Comparison of ENCODE assay signal across 22 cellular contexts in genomic region chr2:33491685-33492084, GRCh38. TPM values are rescaled to one million over a fixed set of nuclear protein-coding genes. Genes with fewer than 3 reads are reported as not detected.
DNase-seq lines count a peak whose midpoint lies in the region; ATAC-seq, FAIRE-seq and TF ChIP-seq lines count a peak whose summit lies in the region.
"Had no signal": no experiment of that assay in that cellular context is flagged by ENCODE, and none has a peak within 500 bp of the region (broad histone marks: within the 10 kb centered on the region; RNA-seq: fewer than 3 reads in every experiment).

No MANE protein-coding gene starts in this region.

- peaks cover 55% of the 10 kb centered on the region for H3K4me1 Mint-ChIP-seq in activated T-cell treated with anti-CD3 and anti-CD28 coated beads, Interleukin-2, amount 50 U/mL, for 24 hours (ENCODE audit: low read depth)
- H3K4me1 Mint-ChIP-seq in activated T-helper 2 cell treated with anti-CD3 and anti-CD28 coated beads, Interferon-gamma antibody, Interleukin-2, Interleukin-4, amounts not matched to agents 10 μg/mL and 5 μg/mL and 100 μg/mL, durations not matched to agents 14 hours and 24 hours and 36 hours (ENCODE audit: low read depth): peaks cover 57% of the 10 kb centered on the region
- peaks cover 46% of the 10 kb centered on the region for H3K4me1 Mint-ChIP-seq in activated T-cell treated with anti-CD3 and anti-CD28 coated beads, Interleukin-2, amount 50 U/mL, for 4 hours (ENCODE audit: low read depth)

- H3K27ac Mint-ChIP-seq in activated T-cell treated with anti-CD3 and anti-CD28 coated beads, Interleukin-2, amount 50 U/mL, for 24 hours: no peak overlapping the region
- H3K27ac Mint-ChIP-seq in activated T-helper 2 cell treated with anti-CD3 and anti-CD28 coated beads, Interferon-gamma antibody, Interleukin-2, Interleukin-4, amounts not matched to agents 10 μg/mL and 5 μg/mL and 100 μg/mL, durations not matched to agents 14 hours and 24 hours and 36 hours: no peak overlapping the region
- H3K27ac Mint-ChIP-seq: activated T-helper 17 cell treated with anti-CD3 and anti-CD28 coated beads, Interleukin-2, amount 50 U/mL, for 72 hours; mesothelial cell of epicardium; stimulated activated naive CD8-positive, alpha-beta T cell treated with anti-CD3 and anti-CD28 coated beads, Interleukin-15, Interleukin-2, amounts not matched to agents 100 ng/mL and 50 ng/mL, for 24 hours; T-helper 1 cell treated with Interleukin-12 subunit alpha and Interleukin-12 subunit beta and Interleukin-4 antibody, amounts not matched to agents 30 μg/mL and 1 μg/mL, for 36 hours had no signal

- TF ChIP-seq POLR2A in HepG2 (IDR thresholded peaks at IDR 0.05; ENCODE audit: insufficient read depth in 1 of 2, low read depth in 2 of 2, low read length in 2 of 2) (no peak), right lobe of liver (IDR thresholded peaks at IDR 0.05) (no peak), Peyer's patch (IDR thresholded peaks at IDR 0.05) (no peak)

- H4K20me1 ChIP-seq in HepG2 (ENCODE audit: insufficient read depth, low read length): no peaks in the 10 kb centered on the region

- FAIRE-seq in HepG2 (lab: Jason Lieb, UNC) (no peak), frontal cortex (lab: Jason Lieb, UNC) (no peak)

- in situ Hi-C loops in HepG2 (cut with HindIII; ENCODE audit: extremely low pct_ligation_motif_present, low pct_unique_long_range_greater_than_20kb): no loop called here

- CTCF ChIA-PET in HepG2 (lab: Yijun Ruan, JAX; ENCODE audit: low intra/inter-chr PET ratio, low total read pairs): no interaction called here

- no peak overlapping the region for H3K9ac ChIP-seq in HepG2 (ENCODE audit: insufficient read depth, low read depth, low read length)

- H3K9me3 Mint-ChIP-seq in activated T-cell treated with anti-CD3 and anti-CD28 coated beads, Interleukin-2, amount 50 U/mL, for 24 hours: peaks cover 5% of the 10 kb centered on the region
- peaks cover 11% of the 10 kb centered on the region for H3K9me3 Mint-ChIP-seq in activated T-helper 2 cell treated with anti-CD3 and anti-CD28 coated beads, Interferon-gamma antibody, Interleukin-2, Interleukin-4, amounts not matched to agents 10 μg/mL and 5 μg/mL and 100 μg/mL, durations not matched to agents 14 hours and 24 hours and 36 hours
- H3K9me3 Mint-ChIP-seq in activated T-cell treated with anti-CD3 and anti-CD28 coated beads, Interleukin-2, amount 50 U/mL, for 4 hours: peaks cover 6% of the 10 kb centered on the region
- H3K9me3 Mint-ChIP-seq: activated T-helper 17 cell treated with anti-CD3 and anti-CD28 coated beads, Interleukin-2, amount 50 U/mL, for 72 hours had no signal

- no peaks in the 10 kb centered on the region for H3K79me2 ChIP-seq in HepG2 (ENCODE audit: insufficient read depth, low read length)

- 0 out of 5 replicates have a peak, but pooled peaks cover 0 to 5% of the 10 kb centered on the region in 2 experiments for H3K27me3 ChIP-seq in HepG2 (ENCODE audit: control insufficient read depth in 1 of 2, insufficient read depth in 2 of 2, low read length in 2 of 2)
- H3K27me3 ChIP-seq in right lobe of liver: no peaks in the 10 kb centered on the region
- H3K27me3 ChIP-seq in Peyer's patch: no peaks in the 10 kb centered on the region
- H3K27me3 ChIP-seq: vagina had no signal

- H3K4me3 ChIP-seq in HepG2 (replicated peaks in 1 of 3; ENCODE audit: insufficient read depth in 1 of 3, low read depth in 2 of 3, low read length in 3 of 3): no peak overlapping the region
- no peak overlapping the region for H3K4me3 ChIP-seq in right lobe of liver
- H3K4me3 ChIP-seq in Peyer's patch: no peak overlapping the region
- H3K4me3 ChIP-seq: vagina had no signal

- POLR2A ChIA-PET in HepG2 (lab: Yijun Ruan, JAX): no interaction called here

- DNase-seq in HepG2 (ENCODE audit: low spot score): no peak
- DNase-seq in right lobe of liver: no peak
- peak in 2 of 3 donors; percentile 62 to 63 for DNase-seq in Peyer's patch
- DNase-seq in iPS-NIHi11 (ENCODE audit: low spot score): peak; percentile 67
- no peak for DNase-seq in activated T-cell treated with anti-CD3 and anti-CD28 coated beads, Interleukin-2, amount 50 U/mL, for 24 hours
- DNase-seq in frontal cortex (ENCODE audit: low spot score in 2 of 2): no peak
- DNase-seq in activated T-helper 2 cell treated with anti-CD3 and anti-CD28 coated beads, Interferon-gamma antibody, Interleukin-2, Interleukin-4, amounts not matched to agents 10 μg/mL and 5 μg/mL and 100 μg/mL, durations not matched to agents 14 hours and 24 hours and 36 hours (ENCODE audit: low spot score): no peak
- DNase-seq in activated T-cell treated with anti-CD3 and anti-CD28 coated beads, Interleukin-2, amount 50 U/mL, for 4 hours: no peak
- DNase-seq: ACHN; activated CD8-positive, alpha-beta memory T cell treated with anti-CD3 and anti-CD28 coated beads for 24 hours; amniotic stem cell; caudate nucleus; CD4-positive, CD25-positive, alpha-beta regulatory T cell; DMS79 treated with DMSO at 0.1 percent for 48 hours; NCI-H1092; NCI-H82; RPMI8226 had no signal

- H3K4me3 Mint-ChIP-seq in activated T-cell treated with anti-CD3 and anti-CD28 coated beads, Interleukin-2, amount 50 U/mL, for 24 hours: no peak overlapping the region
- no peak overlapping the region for H3K4me3 Mint-ChIP-seq in activated T-helper 2 cell treated with anti-CD3 and anti-CD28 coated beads, Interferon-gamma antibody, Interleukin-2, Interleukin-4, amounts not matched to agents 10 μg/mL and 5 μg/mL and 100 μg/mL, durations not matched to agents 14 hours and 24 hours and 36 hours (ENCODE audit: low read depth)
- H3K4me3 Mint-ChIP-seq in activated T-cell treated with anti-CD3 and anti-CD28 coated beads, Interleukin-2, amount 50 U/mL, for 4 hours: no peak overlapping the region
- H3K4me3 Mint-ChIP-seq: activated T-helper 17 cell treated with anti-CD3 and anti-CD28 coated beads, Interleukin-2, amount 50 U/mL, for 72 hours; CD4-positive, CD25-positive, alpha-beta regulatory T cell; mesothelial cell of epicardium; stimulated activated naive CD8-positive, alpha-beta T cell treated with anti-CD3 and anti-CD28 coated beads, Interleukin-15, Interleukin-2, amounts not matched to agents 100 ng/mL and 50 ng/mL, for 24 hours; T-helper 1 cell treated with Interleukin-12 subunit alpha and Interleukin-12 subunit beta and Interleukin-4 antibody, amounts not matched to agents 30 μg/mL and 1 μg/mL, for 36 hours had no signal

- H3K36me3 Mint-ChIP-seq in activated T-cell treated with anti-CD3 and anti-CD28 coated beads, Interleukin-2, amount 50 U/mL, for 24 hours (ENCODE audit: low read depth): no peaks in the 10 kb centered on the region
- H3K36me3 Mint-ChIP-seq in activated T-helper 2 cell treated with anti-CD3 and anti-CD28 coated beads, Interferon-gamma antibody, Interleukin-2, Interleukin-4, amounts not matched to agents 10 μg/mL and 5 μg/mL and 100 μg/mL, durations not matched to agents 14 hours and 24 hours and 36 hours (ENCODE audit: low read depth): peaks cover 16% of the 10 kb centered on the region
- peaks cover 4% of the 10 kb centered on the region for H3K36me3 Mint-ChIP-seq in activated T-cell treated with anti-CD3 and anti-CD28 coated beads, Interleukin-2, amount 50 U/mL, for 4 hours (ENCODE audit: insufficient read depth)

- peaks cover 6% of the 10 kb centered on the region for H3K27me3 Mint-ChIP-seq in activated T-cell treated with anti-CD3 and anti-CD28 coated beads, Interleukin-2, amount 50 U/mL, for 24 hours
- peaks cover 18% of the 10 kb centered on the region for H3K27me3 Mint-ChIP-seq in activated T-helper 2 cell treated with anti-CD3 and anti-CD28 coated beads, Interferon-gamma antibody, Interleukin-2, Interleukin-4, amounts not matched to agents 10 μg/mL and 5 μg/mL and 100 μg/mL, durations not matched to agents 14 hours and 24 hours and 36 hours (ENCODE audit: low read depth)
- H3K27me3 Mint-ChIP-seq in activated T-cell treated with anti-CD3 and anti-CD28 coated beads, Interleukin-2, amount 50 U/mL, for 4 hours (ENCODE audit: low read depth): no peaks in the 10 kb centered on the region
- H3K27me3 Mint-ChIP-seq: CD4-positive, CD25-positive, alpha-beta regulatory T cell had no signal

- TF ChIP-seq CTCF in HepG2 (CRISPR knock-in tag; IDR thresholded peaks at IDR 0.05) (no peak), right lobe of liver (IDR thresholded peaks at IDR 0.05) (no peak), Peyer's patch (IDR thresholded peaks at IDR 0.05) (no peak)

- H3K9me3 ChIP-seq in HepG2 (ENCODE audit: low read length) (peaks cover 9% of the 10 kb centered on the region; the same call in 1 of the 2 replicates), right lobe of liver (no peaks in the 10 kb centered on the region), Peyer's patch (no peaks in the 10 kb centered on the region)
- H3K9me3 ChIP-seq: vagina had no signal

- H2AFZ ChIP-seq in HepG2 (ENCODE audit: low read length): no peak overlapping the region

- TF ChIP-seq EP300 in HepG2 (IDR thresholded peaks at IDR 0.05; ENCODE audit: low read depth in 2 of 2, low read length in 2 of 2): no peak
- no peak for TF ChIP-seq EP300 in HepG2 (CRISPR knock-in tag; IDR thresholded peaks at IDR 0.05; ENCODE audit: borderline replicate concordance)

- no peak overlapping the region for H3K4me2 ChIP-seq in HepG2 (ENCODE audit: low read depth, low read length)

- intact Hi-C loops in HepG2 (cut with micrococcal nuclease; ENCODE audit: unreplicated experiment): no loop called here
- intact Hi-C loops in right lobe of liver (cut with DNase I): no loop called here
- intact Hi-C loops in activated T-helper 2 cell treated with anti-CD3 and anti-CD28 coated beads, Interferon-gamma antibody, Interleukin-2, Interleukin-4, amounts not matched to agents 10 μg/mL and 5 μg/mL and 100 μg/mL, durations not matched to agents 14 hours and 24 hours and 36 hours (cut with micrococcal nuclease): no loop called here

- H3K27ac ChIP-seq in HepG2 (ENCODE audit: extremely low read length, insufficient read depth, low read length): no peak overlapping the region
- H3K27ac ChIP-seq in right lobe of liver: no peak overlapping the region
- peak overlapping the region in 1 of 4 donors; percentile 31 for H3K27ac ChIP-seq in Peyer's patch
- H3K27ac ChIP-seq: vagina had no signal

- no peaks in the 10 kb centered on the region for H3K36me3 ChIP-seq in HepG2 (replicated peaks in 1 of 2; ENCODE audit: control insufficient read depth in 1 of 2, insufficient read depth in 2 of 2, low read length in 2 of 2)
- no peaks in the 10 kb centered on the region for H3K36me3 ChIP-seq in right lobe of liver
- H3K36me3 ChIP-seq in Peyer's patch: no peaks in the 10 kb centered on the region
- H3K36me3 ChIP-seq: vagina had no signal

- H3K4me1 ChIP-seq in HepG2 (ENCODE audit: insufficient read depth, low read length) (no peaks in the 10 kb centered on the region), right lobe of liver (no peaks in the 10 kb centered on the region), Peyer's patch (peaks cover 0 to under 1% (median 0%) of the 10 kb centered on the region in 4 donors)
- H3K4me1 ChIP-seq: vagina had no signal

- BruUV-seq in HepG2 (replicated peaks; lab: Mats Ljungman, UMichigan): no TSS peak

- ATAC-seq in HepG2 (no peak), right lobe of liver (no peak)
- no peak for ATAC-seq in activated T-cell treated with anti-CD3 and anti-CD28 coated beads, Interleukin-2, amount 50 U/mL, for 4 hours
- ATAC-seq: activated T-helper 17 cell treated with anti-CD3 and anti-CD28 coated beads, Interleukin-2, amount 50 U/mL, for 72 hours had no signal

- 6% methylated on average over 3 of the region's 3 CpGs for WGBS in HepG2 (ENCODE audit: low lambda C conversion rate)
- 53% methylated on average over 3 of the region's 3 CpGs for WGBS in right lobe of liver (ENCODE audit: insufficient coverage, low coverage, low lambda C conversion rate, missing lambda C conversion rate)

- no peak for TF ChIP-seq RAD21 in HepG2 (CRISPR knock-in tag; IDR thresholded peaks at IDR 0.05)

RNA-seq across cellular contexts. Expression of gene RASGRP3, which starts 15.2 kb away (rescaled TPM):
- not detected in 2 replicates for total RNA-seq in HepG2 (2016; rRNA removed; fragmentation: Illumina TruSeq; extraction: Trizol)
- total RNA-seq in HepG2 (2016; cell fraction: cytosol; rRNA removed; fragmentation: Illumina TruSeq; extraction: Trizol; ENCODE audit: low read depth): not detected in 2 replicates
- total RNA-seq in HepG2 (2016; cell fraction: insoluble cytoplasmic fraction; rRNA removed; fragmentation: Illumina TruSeq; extraction: Trizol): 0.02 TPM in 1 of 2 replicates, not detected in the other
- not detected in 2 replicates for total RNA-seq in HepG2 (2016; cell fraction: membrane; rRNA removed; fragmentation: Illumina TruSeq; extraction: Trizol)
- not detected in 2 replicates for total RNA-seq in HepG2 (2016; cell fraction: nucleus; rRNA removed; fragmentation: Illumina TruSeq; extraction: Trizol)
- 0.01 and 0.27 TPM in 2 replicates for polyA plus RNA-seq in HepG2 (2011; rRNA removed)
- polyA plus RNA-seq in HepG2 (2011; cell fraction: cytosol; rRNA removed): 0.08 TPM in 1 of 2 replicates, not detected in the other
- not detected in 2 replicates for polyA plus RNA-seq in HepG2 (2011; cell fraction: nucleus; rRNA removed)
- not detected in 2 replicates for polyA plus RNA-seq in HepG2 (2012)
- polyA plus RNA-seq in HepG2 (2016; cell fraction: cytosol; fragmentation: Illumina TruSeq; extraction: Trizol; ENCODE audit: low read depth): not detected in 2 replicates
- polyA plus RNA-seq in HepG2 (2016; cell fraction: insoluble cytoplasmic fraction; fragmentation: Illumina TruSeq; extraction: Trizol; ENCODE audit: low read depth): not detected in 2 replicates
- polyA plus RNA-seq in HepG2 (2016; cell fraction: membrane; fragmentation: Illumina TruSeq; extraction: Trizol; ENCODE audit: low read depth): not detected in 2 replicates
- polyA plus RNA-seq in HepG2 (2016; cell fraction: nucleus; fragmentation: Illumina TruSeq; extraction: Trizol; ENCODE audit: insufficient read depth, low read depth): not detected in 2 replicates
- not detected in 2 replicates for polyA minus RNA-seq in HepG2 (2011; rRNA and poly(A)+ RNA removed; ENCODE audit: low replicate concordance)
- not detected in 2 replicates for polyA minus RNA-seq in HepG2 (2011; cell fraction: cytosol; rRNA and poly(A)+ RNA removed)
- polyA minus RNA-seq in HepG2 (2011; cell fraction: nucleus; rRNA and poly(A)+ RNA removed): not detected in 2 replicates
- total RNA-seq in right lobe of liver: 10 to 100 TPM in 1 of 6 experiments, 1 to 10 TPM in 5; 3.0 to 11.5 (median 5.0) TPM
- total RNA-seq in Peyer's patch: 10 to 100 TPM in 3 of 4 donors, 1 to 10 TPM in 1; 1.9 to 66.8 (median 12.3) TPM
- 7.7 TPM for total RNA-seq in frontal cortex
- total RNA-seq in activated T-helper 2 cell treated with anti-CD3 and anti-CD28 coated beads, Interferon-gamma antibody, Interleukin-2, Interleukin-4, amounts not matched to agents 10 μg/mL and 5 μg/mL and 100 μg/mL, durations not matched to agents 14 hours and 24 hours and 36 hours: 1.5 and 2.5 TPM in 2 replicates
- total RNA-seq in activated T-cell treated with anti-CD3 and anti-CD28 coated beads, Interleukin-2, amount 50 U/mL, for 4 hours: 1 to 10 TPM; 2.4 to 4.1 (median 2.8) TPM

Comparison
In these comparisons a context has a peak if more than half of its experiments do, and no peak if none do; other contexts are left out.
1. DNase-seq: peak in Peyer's patch (2 of 3) and iPS-NIHi11 (single experiment); none in HepG2 (single experiment), right lobe of liver (0 of 3), activated T-cell treated with anti-CD3 and anti-CD28 coated beads, Interleukin-2, amount 50 U/mL, for 24 hours (single experiment), frontal cortex (0 of 2), activated T-helper 2 cell treated with anti-CD3 and anti-CD28 coated beads, Interferon-gamma antibody, Interleukin-2, Interleukin-4, amounts not matched to agents 10 μg/mL and 5 μg/mL and 100 μg/mL, durations not matched to agents 14 hours and 24 hours and 36 hours (single experiment) and activated T-cell treated with anti-CD3 and anti-CD28 coated beads, Interleukin-2, amount 50 U/mL, for 4 hours (single experiment).